Comparison of ENCODE assay signal across 1 cellular context in the genomic region with DNA sequence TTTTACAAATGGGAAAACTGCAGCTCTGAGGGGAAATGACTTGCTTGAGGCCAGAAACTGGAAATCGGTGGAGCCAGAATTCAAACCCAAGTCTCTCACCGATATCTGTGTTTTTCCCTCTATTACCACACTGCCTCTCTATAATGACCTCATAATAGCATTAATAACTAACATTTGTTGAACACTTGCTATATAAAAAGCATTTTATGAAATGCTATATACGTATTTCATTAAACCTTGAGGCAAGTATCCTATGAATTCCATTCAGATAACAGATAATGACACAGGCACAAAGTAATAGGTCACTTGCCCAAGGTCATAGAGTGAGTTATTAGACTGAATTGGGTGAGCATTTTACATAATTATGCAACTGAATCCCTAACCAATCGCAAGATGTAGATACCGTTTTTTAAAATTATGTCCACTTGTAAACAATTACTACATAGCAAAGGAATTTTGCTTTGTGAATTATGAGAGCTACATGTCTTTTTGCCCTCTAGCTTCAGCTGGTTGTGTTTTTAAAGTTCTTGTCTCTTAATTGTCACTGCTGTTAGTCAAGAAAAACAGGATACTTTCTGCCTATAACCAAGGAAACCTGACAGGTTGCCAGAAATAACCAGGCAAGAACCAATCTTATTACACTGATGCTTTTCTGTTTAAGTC.
A peak's percentile ranks its signal among the peaks of the same experiment; 100 is the strongest.
TF ChIP-seq lines count a peak whose summit lies in the region.

No MANE protein-coding gene starts in this region.

TF ChIP-seq in IMR-90, 13 proteins besides CTCF, POLR2A, EP300 and RAD21:
- TF ChIP-seq RCOR1 (IDR thresholded peaks at IDR 0.05; ENCODE audit: insufficient replicate concordance, low read length) (no peak), CEBPB (IDR thresholded peaks at IDR 0.05; ENCODE audit: low read depth, low read length) (peak; percentile 54; the same call in 1 of the 2 replicates), CHD1 (IDR thresholded peaks at IDR 0.05; ENCODE audit: low read depth, low read length) (no peak), BHLHE40 (IDR thresholded peaks at IDR 0.05; ENCODE audit: low read depth, low read length) (no peak)
